21 cellular contexts compared by ENCODE assay signal in the genomic region with DNA sequence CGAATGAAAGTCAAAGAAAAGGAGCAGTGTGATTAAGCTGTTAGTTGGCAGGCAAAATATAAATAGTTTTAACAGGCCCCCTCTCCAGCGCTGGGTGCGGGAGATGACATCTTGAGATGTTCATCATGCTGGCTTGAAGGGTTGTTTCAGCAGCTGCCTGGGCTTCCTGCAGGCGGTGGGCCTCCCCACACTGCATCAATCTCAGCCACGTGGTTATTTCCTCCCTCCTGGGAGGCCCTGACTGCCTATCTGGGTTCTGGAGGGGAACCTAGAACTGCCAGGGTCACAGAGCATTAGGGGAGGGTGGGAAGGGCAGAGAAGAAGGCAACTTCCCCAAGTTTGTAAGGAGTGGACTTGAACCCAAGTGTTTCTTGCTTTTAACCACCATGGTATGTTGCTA.
"Had no signal": no experiment of that assay in that cellular context is flagged by ENCODE, and none has a peak within 500 bp of the region (broad histone marks: within the 10 kb centered on the region; RNA-seq: fewer than 3 reads in every experiment).

No MANE protein-coding gene starts in this region.

- H3K4me1 ChIP-seq: SJSA1 had no signal

- H3K27ac ChIP-seq: KMS-11, SJSA1, SK-N-MC had no signal

- H3K9ac ChIP-seq: KMS-11 had no signal

- DNase-seq: Kasumi-1, MM.1S, NCI-H1092, NCI-H1105 treated with DMSO at 0.1 percent for 48 hours, NCI-H1417 treated with DMSO at 0.1 percent for 48 hours, NCI-H187, NCI-H2029, NCI-H2081 treated with DMSO at 0.1 percent for 48 hours, NCI-H2171, NCI-H226, NCI-H446, NCI-H510A, NCI-H524 treated with DMSO at 0.1 percent for 48 hours, NCI-H774, Right ventricle myocardium superior, RPMI8226, SIG-M5 had no signal

- H3K9me3 ChIP-seq: SJSA1 had no signal

- H3K4me2 ChIP-seq: KMS-11 had no signal

- H3K36me3 ChIP-seq: SJSA1 had no signal

- H3K4me3 ChIP-seq: K562, SJSA1, SK-N-MC had no signal
